ENCODE assay signal across 1 cellular context in the genomic region with DNA sequence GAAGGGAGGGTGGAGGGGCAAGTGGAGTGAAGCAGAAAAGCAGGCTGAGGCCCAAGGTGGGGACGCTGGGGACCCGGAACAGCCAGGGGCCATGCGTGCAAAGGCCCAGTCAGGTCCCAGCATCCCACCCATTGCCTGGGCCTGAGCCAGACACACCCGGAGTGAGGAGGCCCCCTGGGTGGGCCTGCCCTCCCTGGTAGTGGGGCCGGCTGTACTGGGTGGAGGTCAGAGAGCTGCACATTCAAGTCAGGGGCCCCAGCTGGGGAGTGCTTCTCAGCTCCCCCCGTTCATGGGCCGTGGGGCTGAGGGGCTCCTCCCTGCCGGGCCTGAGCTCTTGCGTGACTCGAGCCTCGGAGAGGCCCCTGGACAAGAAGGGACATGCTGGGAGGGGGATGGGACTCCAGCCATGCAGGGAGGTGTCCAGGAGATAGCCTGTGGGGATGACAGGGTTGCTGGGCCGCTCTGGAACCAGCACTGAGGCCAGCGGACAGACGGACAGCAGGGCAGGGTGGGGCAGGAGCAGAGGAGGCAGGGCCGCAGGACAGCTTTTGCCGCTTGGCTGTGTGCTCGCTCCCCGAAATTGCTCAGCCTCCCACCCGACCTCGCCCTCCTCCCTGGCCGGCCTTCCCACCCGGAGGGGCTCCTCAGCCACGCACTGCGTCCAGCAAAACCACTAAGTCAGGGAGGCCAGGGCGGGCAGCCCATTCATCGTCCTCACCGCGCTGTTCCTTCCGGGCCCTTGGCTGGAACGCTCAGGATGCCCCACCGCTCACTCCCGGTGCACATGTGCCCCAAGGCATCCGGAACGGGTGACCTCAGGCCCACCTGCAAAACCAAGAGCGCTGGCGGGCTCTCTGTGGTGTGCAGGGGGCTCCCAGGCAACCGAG.
TF ChIP-seq lines count a peak whose summit lies in the region.

No MANE protein-coding gene starts in this region.

TF ChIP-seq in H1, 55 proteins besides CTCF, POLR2A, EP300 and RAD21:
- TF ChIP-seq SRF (IDR thresholded peaks at IDR 0.05; ENCODE audit: low read depth, low read length) (no peak), CBX8 (IDR thresholded peaks at IDR 0.05; ENCODE audit: borderline replicate concordance, low read depth, low read length) (no peak), HDAC6 (IDR thresholded peaks at IDR 0.05; ENCODE audit: low read depth, low read length) (no peak), BACH1 (IDR thresholded peaks at IDR 0.05; ENCODE audit: low read length) (no peak), CBX5 (IDR thresholded peaks at IDR 0.05; ENCODE audit: low read depth, low read length) (no peak), CHD1 (IDR thresholded peaks at IDR 0.05; ENCODE audit: low read depth, low read length) (no peak), EGR1 (IDR thresholded peaks at IDR 0.05; ENCODE audit: borderline replicate concordance, low read depth, low read length) (no peak), PHF8 (conservative IDR thresholded peaks at IDR 0.05; ENCODE audit: low read depth, low read length) (no peak)
TF ChIP-seq in H1: peak in this region for 0.
